Comparison of ENCODE assay signal across 7 cellular contexts in genomic region chr2:108629417-108629816, GRCh38.
DNase-seq lines count a peak whose midpoint lies in the region; ATAC-seq and TF ChIP-seq lines count a peak whose summit lies in the region.

No MANE protein-coding gene starts in this region.

- DNase-seq in spleen: no peak
- DNase-seq in cerebellar nuclear complex (lab: John Stamatoyannopoulos, UW): no peak
- DNase-seq in esophagus squamous epithelium (lab: John Stamatoyannopoulos, UW): no peak
- DNase-seq in NCI-H2227 (lab: John Stamatoyannopoulos, UW; ENCODE audit: unreplicated experiment): no peak

- peaks cover 6 to 100% (median 54%) of the 10 kb centered on the region in 6 donors for H3K4me1 ChIP-seq in spleen
- peaks cover 0 to 55% (median 21%) of the 10 kb centered on the region in 3 donors for H3K4me1 ChIP-seq in esophagus squamous epithelium

- intact Hi-C loops in spleen (cut with DNase I; ENCODE audit: low total_unique reads) (loop anchor here (10.0 kb wide), 1 partner anchor 185 kb away; the partner anchor contains the start of gene GCC2), esophagus squamous epithelium (cut with DNase I) (no loop called here)

- H3K9me3 ChIP-seq in spleen (no peaks in the 10 kb centered on the region), esophagus squamous epithelium (no peaks in the 10 kb centered on the region)

- 17 to 40% (median 22%) methylated on average over 1 of the region's 1 CpG for WGBS in spleen, 5 donors
- WGBS in esophagus squamous epithelium, 2 donors: 40 to 61% methylated on average over 1 of the region's 1 CpG

- H3K27ac ChIP-seq in spleen: peak overlapping the region in 5 of 8 donors; percentile 1 to 43 (median 37)
- H3K27ac ChIP-seq in esophagus squamous epithelium: no peak overlapping the region

- no peaks in the 10 kb centered on the region for H3K36me3 ChIP-seq in spleen
- no peaks in the 10 kb centered on the region for H3K36me3 ChIP-seq in esophagus squamous epithelium

- H3K4me3 ChIP-seq in spleen (no peak overlapping the region), esophagus squamous epithelium (no peak overlapping the region)

- TF ChIP-seq POLR2A in spleen (IDR thresholded peaks at IDR 0.05) (no peak), esophagus squamous epithelium (IDR thresholded peaks at IDR 0.05) (no peak)

- ATAC-seq in GM18873 (IDR thresholded peaks at IDR 0.05; ENCODE audit: low FRiP score, unreplicated experiment): peak; percentile 72
- peak; percentile 79 for ATAC-seq in GM21737 (IDR thresholded peaks at IDR 0.05; ENCODE audit: unreplicated experiment)
- peak; percentile 54 for ATAC-seq in HG03558 (IDR thresholded peaks at IDR 0.05; ENCODE audit: extremely low read depth, unreplicated experiment)

- H3K27me3 ChIP-seq in spleen (replicated peaks in 1 of 7) (no peaks in the 10 kb centered on the region), esophagus squamous epithelium (no peaks in the 10 kb centered on the region)

- TF ChIP-seq CTCF in spleen (IDR thresholded peaks at IDR 0.05 in 8 of 11, conservative IDR thresholded peaks at IDR 0.05 in 3 of 11): no peak
- TF ChIP-seq CTCF in esophagus squamous epithelium (IDR thresholded peaks at IDR 0.05): no peak

Comparison
In these comparisons a context has a peak if more than half of its experiments do, and no peak if none do; other contexts are left out.
1. H3K27ac ChIP-seq: peak in spleen (5 of 8); none in esophagus squamous epithelium (0 of 4).
2. Peak in every context shown above with its lines, with median percentiles within 50 percentile points of each other: ATAC-seq.